25 cellular contexts compared by ENCODE assay signal in genomic region chr11:112540261-112540660, GRCh38.
"Had no signal": no experiment of that assay in that cellular context is flagged by ENCODE, and none has a peak within 500 bp of the region (broad histone marks: within the 10 kb centered on the region; RNA-seq: fewer than 3 reads in every experiment).

No MANE protein-coding gene starts in this region.

- H3K27ac ChIP-seq: foreskin keratinocyte, neutrophil, prostate gland, sigmoid colon, uterus had no signal

- DNase-seq: activated CD4-positive, alpha-beta T cell treated with anti-CD3 and anti-CD28 coated beads, Interleukin-2, amount 50 U/mL, for 1 hour; activated CD4-positive, CD25-positive, alpha-beta regulatory T cell treated with anti-CD3 and anti-CD28 coated beads, Interleukin-2, amount 50 U/mL, for 72 hours; activated CD8-positive, alpha-beta T cell treated with anti-CD3 and anti-CD28 coated beads for 36 hours; activated naive CD8-positive, alpha-beta T cell treated with anti-CD3 and anti-CD28 coated beads, Interleukin-2, amount 50 U/mL, for 24 hours; activated T-cell treated with anti-CD3 and anti-CD28 coated beads, Interleukin-2, amount 50 U/mL, for 4 hours; amygdala; caudate nucleus; foreskin keratinocyte; glutamatergic neuron; naive B cell; nephron progenitor cell; sigmoid colon; small intestine; stimulated activated CD4-positive, alpha-beta T cell treated with anti-CD3 and anti-CD28 coated beads, Interleukin-4, amount 100 ng/mL, for 4 hours; stimulated activated naive CD8-positive, alpha-beta T cell treated with anti-CD3 and anti-CD28 coated beads, Interleukin-15, amount 100 ng/mL, for 72 hours; substantia nigra; T1000; uterus had no signal

- H3K9me3 Mint-ChIP-seq: activated CD8-positive, alpha-beta T cell treated with anti-CD3 and anti-CD28 coated beads for 36 hours; activated naive CD4-positive, alpha-beta T cell treated with anti-CD3 and anti-CD28 coated beads, Interleukin-2, amount 50 U/mL, for 24 hours; activated naive CD8-positive, alpha-beta T cell treated with anti-CD3 and anti-CD28 coated beads, Interleukin-2, amount 50 U/mL, for 24 hours; activated T-cell treated with anti-CD3 and anti-CD28 coated beads, Interleukin-2, amount 50 U/mL, for 4 hours; activated T-helper 2 cell treated with anti-CD3 and anti-CD28 coated beads, Interferon-gamma antibody, Interleukin-2, Interleukin-4, amounts not matched to agents 10 μg/mL and 5 μg/mL and 100 μg/mL, durations not matched to agents 14 hours and 24 hours and 36 hours; stimulated activated memory B cell treated with anti-CD40 and anti-IgM and Interleukin-4, amounts not matched to agents 10 μg/mL and 1 μg/mL and 100 μg/mL, for 72 hours; stimulated activated naive CD8-positive, alpha-beta T cell treated with anti-CD3 and anti-CD28 coated beads, Interleukin-15, amount 100 ng/mL, for 72 hours; type B pancreatic cell had no signal

- H3K4me3 Mint-ChIP-seq: activated CD8-positive, alpha-beta T cell treated with anti-CD3 and anti-CD28 coated beads for 36 hours; activated naive CD4-positive, alpha-beta T cell treated with anti-CD3 and anti-CD28 coated beads, Interleukin-2, amount 50 U/mL, for 24 hours; activated naive CD8-positive, alpha-beta T cell treated with anti-CD3 and anti-CD28 coated beads, Interleukin-2, amount 50 U/mL, for 24 hours; activated T-cell treated with anti-CD3 and anti-CD28 coated beads, Interleukin-2, amount 50 U/mL, for 4 hours; mesothelial cell of epicardium; naive B cell; nephron progenitor cell; stimulated activated memory B cell treated with anti-CD40 and anti-IgM and Interleukin-4, amounts not matched to agents 10 μg/mL and 1 μg/mL and 100 μg/mL, for 72 hours; stimulated activated naive CD8-positive, alpha-beta T cell treated with anti-CD3 and anti-CD28 coated beads, Interleukin-15, amount 100 ng/mL, for 72 hours; type B pancreatic cell had no signal

- H3K36me3 Mint-ChIP-seq: activated naive CD4-positive, alpha-beta T cell treated with anti-CD3 and anti-CD28 coated beads, Interleukin-2, amount 50 U/mL, for 24 hours; mesothelial cell of epicardium; naive B cell; stimulated activated memory B cell treated with anti-CD40 and anti-IgM and Interleukin-4, amounts not matched to agents 10 μg/mL and 1 μg/mL and 100 μg/mL, for 72 hours; type B pancreatic cell had no signal

- H3K4me3 ChIP-seq: prostate gland, sigmoid colon, uterus had no signal

- H3K4me1 ChIP-seq: prostate gland, uterus had no signal

- H3K9me3 ChIP-seq: neutrophil, prostate gland, sigmoid colon, uterus had no signal

- H3K36me3 ChIP-seq: neutrophil, prostate gland, sigmoid colon, uterus had no signal

- ATAC-seq: activated CD8-positive, alpha-beta T cell treated with anti-CD3 and anti-CD28 coated beads for 36 hours; activated naive CD8-positive, alpha-beta T cell treated with anti-CD3 and anti-CD28 coated beads, Interleukin-2, amount 50 U/mL, for 24 hours; foreskin keratinocyte; stimulated activated memory B cell treated with anti-CD40 and anti-IgM and Interleukin-4, amounts not matched to agents 10 μg/mL and 1 μg/mL and 100 μg/mL, for 72 hours; stimulated activated naive CD8-positive, alpha-beta T cell treated with anti-CD3 and anti-CD28 coated beads, Interleukin-15, amount 100 ng/mL, for 72 hours had no signal

- H3K4me1 Mint-ChIP-seq: naive B cell; stimulated activated memory B cell treated with anti-CD40 and anti-IgM and Interleukin-4, amounts not matched to agents 10 μg/mL and 1 μg/mL and 100 μg/mL, for 72 hours had no signal

- H3K27ac Mint-ChIP-seq: activated CD8-positive, alpha-beta T cell treated with anti-CD3 and anti-CD28 coated beads for 36 hours; activated naive CD4-positive, alpha-beta T cell treated with anti-CD3 and anti-CD28 coated beads, Interleukin-2, amount 50 U/mL, for 24 hours; activated T-helper 2 cell treated with anti-CD3 and anti-CD28 coated beads, Interferon-gamma antibody, Interleukin-2, Interleukin-4, amounts not matched to agents 10 μg/mL and 5 μg/mL and 100 μg/mL, durations not matched to agents 14 hours and 24 hours and 36 hours; mesothelial cell of epicardium; naive B cell; nephron progenitor cell; stimulated activated memory B cell treated with anti-CD40 and anti-IgM and Interleukin-4, amounts not matched to agents 10 μg/mL and 1 μg/mL and 100 μg/mL, for 72 hours; stimulated activated naive CD8-positive, alpha-beta T cell treated with anti-CD3 and anti-CD28 coated beads, Interleukin-15, amount 100 ng/mL, for 72 hours; type B pancreatic cell had no signal

- H3K27me3 ChIP-seq: foreskin keratinocyte, neutrophil, sigmoid colon, uterus had no signal
